ENCODE assay signal across 10 cellular contexts in the genomic region with DNA sequence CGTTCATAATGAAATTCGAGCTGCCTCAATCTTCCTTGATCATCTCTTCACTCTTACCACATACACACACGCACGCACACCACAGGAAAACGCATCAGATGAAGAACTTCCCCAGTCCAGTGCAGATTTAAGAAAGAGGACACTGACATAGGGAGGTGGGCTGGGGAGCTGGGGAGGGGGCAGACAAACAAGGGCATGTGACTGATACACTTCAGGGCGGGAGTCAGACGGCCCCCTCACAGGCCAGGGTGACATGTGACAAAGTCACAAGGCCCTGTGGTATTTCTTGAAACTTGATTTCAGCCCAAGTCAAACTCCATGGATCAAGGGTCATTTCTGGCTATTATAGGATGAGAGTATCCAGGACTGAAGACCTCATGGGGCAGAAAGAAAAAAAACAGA.
DNase-seq lines count a peak whose midpoint lies in the region; ATAC-seq, FAIRE-seq and TF ChIP-seq lines count a peak whose summit lies in the region.
"Had no signal": no experiment of that assay in that cellular context is flagged by ENCODE, and none has a peak within 500 bp of the region (broad histone marks: within the 10 kb centered on the region; RNA-seq: fewer than 3 reads in every experiment).

No MANE protein-coding gene starts in this region.

- no peaks in the 10 kb centered on the region for H3K27me3 ChIP-seq in hepatocyte
- H3K27me3 ChIP-seq in small intestine (ENCODE audit: control insufficient read depth in 2 of 2, insufficient read depth in 2 of 2, low read length in 2 of 2), result no peaks in the 10 kb centered on the region

- TF ChIP-seq CTCF in hepatocyte (IDR thresholded peaks at IDR 0.05; ENCODE audit: poor library complexity), result no peak

- H3K9me3 ChIP-seq in hepatocyte (ENCODE audit: low read depth) (no peaks in the 10 kb centered on the region), small intestine (ENCODE audit: control insufficient read depth, low read depth) (no peaks in the 10 kb centered on the region)

- H3K4me3 ChIP-seq in hepatocyte, result no peak overlapping the region
- H3K4me3 ChIP-seq in small intestine (ENCODE audit: low read depth in 1 of 2, low read length in 2 of 2), result no peak overlapping the region

- CTCF ChIA-PET in activated CD8-positive, alpha-beta T cell treated with anti-CD3 and anti-CD28 coated beads, Interleukin-2, amount 10 ng/mL, durations not matched to agents 7 days and 5 days (lab: Charles Lee), result interaction anchor here (1.2 to 1.6 kb wide), 2 partner anchors 55 to 86 kb away, joined by 3 to 4 read pairs; no protein-coding TSS in a partner anchor

- ATAC-seq in activated CD8-positive, alpha-beta T cell treated with anti-CD3 and anti-CD28 coated beads, Interleukin-2, amount 10 ng/mL, durations not matched to agents 7 days and 5 days, result peak; percentile 36
- no peak for ATAC-seq in GM19455 (IDR thresholded peaks at IDR 0.05; ENCODE audit: unreplicated experiment)
- ATAC-seq in stimulated activated naive B cell treated with anti-CD40 and anti-IgM and Interleukin-4, amounts not matched to agents 10 μg/mL and 1 μg/mL and 100 μg/mL, for 72 hours (replicated peaks), result no peak
- ATAC-seq: esophagus mucosa had no signal

- H3K4me1 Mint-ChIP-seq in activated CD8-positive, alpha-beta T cell treated with anti-CD3 and anti-CD28 coated beads, Interleukin-2, amount 10 ng/mL, durations not matched to agents 7 days and 5 days (ENCODE audit: low read depth), result peaks cover 25% of the 10 kb centered on the region
- H3K4me1 Mint-ChIP-seq in stimulated activated naive B cell treated with anti-CD40 and anti-IgM and Interleukin-4, amounts not matched to agents 10 μg/mL and 1 μg/mL and 100 μg/mL, for 72 hours, result no peaks in the 10 kb centered on the region

- no peak overlapping the region for H3K4me3 Mint-ChIP-seq in activated CD8-positive, alpha-beta T cell treated with anti-CD3 and anti-CD28 coated beads, Interleukin-2, amount 10 ng/mL, durations not matched to agents 7 days and 5 days
- no peak overlapping the region for H3K4me3 Mint-ChIP-seq in stimulated activated naive B cell treated with anti-CD40 and anti-IgM and Interleukin-4, amounts not matched to agents 10 μg/mL and 1 μg/mL and 100 μg/mL, for 72 hours

- H4K20me1 ChIP-seq in hepatocyte (ENCODE audit: insufficient read depth, poor library complexity, severe bottlenecking), result no peaks in the 10 kb centered on the region

- POLR2A ChIA-PET in activated CD8-positive, alpha-beta T cell treated with anti-CD3 and anti-CD28 coated beads, Interleukin-2, amount 10 ng/mL, durations not matched to agents 7 days and 5 days (lab: Charles Lee), result no interaction called here

- H3K4me1 ChIP-seq in hepatocyte (ENCODE audit: insufficient read depth) (peaks cover 17% of the 10 kb centered on the region), small intestine (ENCODE audit: control insufficient read depth in 2 of 2, insufficient read depth in 1 of 2, low read depth in 1 of 2, low read length in 1 of 2) (peaks cover 0 to 6% of the 10 kb centered on the region in 2 donors)

- H3K36me3 ChIP-seq in hepatocyte (replicated peaks; ENCODE audit: insufficient read depth, low read depth) (no peaks in the 10 kb centered on the region), small intestine (ENCODE audit: control insufficient read depth in 2 of 2, insufficient read depth in 2 of 2, low read length in 2 of 2) (no peaks in the 10 kb centered on the region)

- peak overlapping the region; percentile 41 for H3K27ac Mint-ChIP-seq in activated CD8-positive, alpha-beta T cell treated with anti-CD3 and anti-CD28 coated beads, Interleukin-2, amount 10 ng/mL, durations not matched to agents 7 days and 5 days
- no peak overlapping the region for H3K27ac Mint-ChIP-seq in stimulated activated naive B cell treated with anti-CD40 and anti-IgM and Interleukin-4, amounts not matched to agents 10 μg/mL and 1 μg/mL and 100 μg/mL, for 72 hours

- H3K27me3 Mint-ChIP-seq in activated CD8-positive, alpha-beta T cell treated with anti-CD3 and anti-CD28 coated beads, Interleukin-2, amount 10 ng/mL, durations not matched to agents 7 days and 5 days (ENCODE audit: low read depth), result peaks cover 11% of the 10 kb centered on the region
- no peaks in the 10 kb centered on the region for H3K27me3 Mint-ChIP-seq in stimulated activated naive B cell treated with anti-CD40 and anti-IgM and Interleukin-4, amounts not matched to agents 10 μg/mL and 1 μg/mL and 100 μg/mL, for 72 hours

- FAIRE-seq in small intestine (lab: Jason Lieb, UNC), result no peak

- H3K9me2 ChIP-seq in hepatocyte (replicated peaks; ENCODE audit: insufficient read depth), result no peaks in the 10 kb centered on the region

- no peaks in the 10 kb centered on the region for H3K9me3 Mint-ChIP-seq in activated CD8-positive, alpha-beta T cell treated with anti-CD3 and anti-CD28 coated beads, Interleukin-2, amount 10 ng/mL, durations not matched to agents 7 days and 5 days (ENCODE audit: insufficient read depth)
- no peaks in the 10 kb centered on the region for H3K9me3 Mint-ChIP-seq in stimulated activated naive B cell treated with anti-CD40 and anti-IgM and Interleukin-4, amounts not matched to agents 10 μg/mL and 1 μg/mL and 100 μg/mL, for 72 hours

- no peak overlapping the region for H2AFZ ChIP-seq in hepatocyte

- H3K36me3 Mint-ChIP-seq in activated CD8-positive, alpha-beta T cell treated with anti-CD3 and anti-CD28 coated beads, Interleukin-2, amount 10 ng/mL, durations not matched to agents 7 days and 5 days (ENCODE audit: low read depth), result no peaks in the 10 kb centered on the region
- no peaks in the 10 kb centered on the region for H3K36me3 Mint-ChIP-seq in stimulated activated naive B cell treated with anti-CD40 and anti-IgM and Interleukin-4, amounts not matched to agents 10 μg/mL and 1 μg/mL and 100 μg/mL, for 72 hours

- DNase-seq in KBM-7, result peak; percentile 19
- DNase-seq in activated CD8-positive, alpha-beta T cell treated with anti-CD3 and anti-CD28 coated beads, Interleukin-2, amount 10 ng/mL, durations not matched to agents 7 days and 5 days, result peak; percentile 38
- no peak for DNase-seq in hepatocyte (ENCODE audit: low spot score)
- DNase-seq in small intestine, result peak; percentile 38
- no peak for DNase-seq in stimulated activated naive B cell treated with anti-CD40 and anti-IgM and Interleukin-4, amounts not matched to agents 10 μg/mL and 1 μg/mL and 100 μg/mL, for 72 hours
- DNase-seq in stimulated activated CD4-positive, alpha-beta T cell treated with anti-CD3 and anti-CD28 coated beads, Interleukin-2, amount 100 ng/mL, for 48 hours, result no peak
- DNase-seq in NCI-H446 (lab: John Stamatoyannopoulos, UW), result no peak
- DNase-seq: trophoblast cell had no signal

- no peaks in the 10 kb centered on the region for H3K79me2 ChIP-seq in hepatocyte

- H3K27ac ChIP-seq in hepatocyte (peak overlapping the region; percentile 82), small intestine (ENCODE audit: low read depth in 1 of 2, low read length in 1 of 2) (peak overlapping the region in 1 of 2 donors; percentile 8)

- in situ Hi-C loops in KBM-7 (cut with MboI; ENCODE audit: low pct_unique_long_range_greater_than_20kb, low sequenced_read_pairs), result no loop called here

- WGBS in hepatocyte (ENCODE audit: low lambda C conversion rate, missing lambda C conversion rate), result 73% methylated on average over 7 of the region's 7 CpGs
- WGBS in small intestine, 3 donors, result 54 to 62% (median 54%) methylated on average over 7 of the region's 7 CpGs

- no peak overlapping the region for H3K4me2 ChIP-seq in hepatocyte

Comparison
In these comparisons a context has a peak if more than half of its experiments do, and no peak if none do; other contexts are left out.
1. DNase-seq: peak in KBM-7 (single experiment), activated CD8-positive, alpha-beta T cell treated with anti-CD3 and anti-CD28 coated beads, Interleukin-2, amount 10 ng/mL, durations not matched to agents 7 days and 5 days (single experiment) and small intestine (single experiment); none in hepatocyte (single experiment), stimulated activated naive B cell treated with anti-CD40 and anti-IgM and Interleukin-4, amounts not matched to agents 10 μg/mL and 1 μg/mL and 100 μg/mL, for 72 hours (single experiment), stimulated activated CD4-positive, alpha-beta T cell treated with anti-CD3 and anti-CD28 coated beads, Interleukin-2, amount 100 ng/mL, for 48 hours (0 of 2) and NCI-H446 (0 of 2).